33 cellular contexts compared by ENCODE assay signal in genomic region chr3:45097296-45097883, GRCh38. TPM values are rescaled to one million over a fixed set of nuclear protein-coding genes. Genes with fewer than 3 reads are reported as not detected.
"Had no signal": no experiment of that assay in that cellular context is flagged by ENCODE, and none has a peak within 500 bp of the region (broad histone marks: within the 10 kb centered on the region; RNA-seq: fewer than 3 reads in every experiment).

No MANE protein-coding gene starts in this region.

- H3K27ac ChIP-seq: ascending aorta, body of pancreas, breast epithelium, Peyer's patch, WERI-Rb-1 had no signal

- H3K36me3 ChIP-seq: ascending aorta, breast epithelium, WERI-Rb-1 had no signal

- H3K4me3 ChIP-seq: ascending aorta, body of pancreas, breast epithelium, Peyer's patch had no signal

- DNase-seq: activated CD4-positive, alpha-beta T cell treated with anti-CD3 and anti-CD28 coated beads, Interleukin-2, amount 10 ng/mL, durations not matched to agents 24 days and 14 days; activated CD4-positive, alpha-beta T cell treated with anti-CD3 and anti-CD28 coated beads, Interleukin-2, amount 50 U/mL, for 4 hours; activated CD4-positive, CD25-positive, alpha-beta regulatory T cell; activated CD8-positive, alpha-beta T cell treated with anti-CD3 and anti-CD28 coated beads for 36 hours; activated gamma-delta T cell; activated naive CD4-positive, alpha-beta T cell treated with Interleukin-2 at 50 U/mL for 16 hours; activated naive CD8-positive, alpha-beta T cell treated with anti-CD3 and anti-CD28 coated beads, Interleukin-2, amount 10 ng/mL, durations not matched to agents 7 days and 5 days; activated T-cell treated with anti-CD3 and anti-CD28 coated beads, Interleukin-2, amount 50 U/mL, for 1 hour; amygdala; body of pancreas; Kasumi-1; KG1; MM.1S; NCI-H1048; NCI-H1436 treated with DMSO at 0.1 percent for 48 hours; NCI-H1694 treated with DMSO at 0.1 percent for 48 hours; NCI-H2029; NCI-H345; NCI-H524 treated with DMSO at 0.1 percent for 48 hours; NCI-H748 treated with DMSO at 0.1 percent for 48 hours; NK-92 treated with Interleukin-12 subunit alpha and Interleukin-12 subunit beta, amount 100 ng/mL, for 24 hours; PC-3; Peyer's patch; SIG-M5; SW 1271; T-helper 1 cell; T-helper 2 cell; T-helper 9 cell; WERI-Rb-1 had no signal

- H3K27me3 ChIP-seq: ascending aorta, body of pancreas, breast epithelium, Peyer's patch had no signal

- H3K9me3 ChIP-seq: ascending aorta, body of pancreas, breast epithelium, Peyer's patch had no signal

- H3K4me1 ChIP-seq: ascending aorta, breast epithelium had no signal

- ATAC-seq: activated CD8-positive, alpha-beta T cell treated with anti-CD3 and anti-CD28 coated beads for 36 hours; body of pancreas; PC-3; Right ventricle myocardium inferior had no signal

RNA-seq across cellular contexts. Expression of gene CDCP1, which starts 48.8 kb away (rescaled TPM):
- polyA plus RNA-seq: IgD-negative memory B cell had no signal
